In the genomic region with DNA sequence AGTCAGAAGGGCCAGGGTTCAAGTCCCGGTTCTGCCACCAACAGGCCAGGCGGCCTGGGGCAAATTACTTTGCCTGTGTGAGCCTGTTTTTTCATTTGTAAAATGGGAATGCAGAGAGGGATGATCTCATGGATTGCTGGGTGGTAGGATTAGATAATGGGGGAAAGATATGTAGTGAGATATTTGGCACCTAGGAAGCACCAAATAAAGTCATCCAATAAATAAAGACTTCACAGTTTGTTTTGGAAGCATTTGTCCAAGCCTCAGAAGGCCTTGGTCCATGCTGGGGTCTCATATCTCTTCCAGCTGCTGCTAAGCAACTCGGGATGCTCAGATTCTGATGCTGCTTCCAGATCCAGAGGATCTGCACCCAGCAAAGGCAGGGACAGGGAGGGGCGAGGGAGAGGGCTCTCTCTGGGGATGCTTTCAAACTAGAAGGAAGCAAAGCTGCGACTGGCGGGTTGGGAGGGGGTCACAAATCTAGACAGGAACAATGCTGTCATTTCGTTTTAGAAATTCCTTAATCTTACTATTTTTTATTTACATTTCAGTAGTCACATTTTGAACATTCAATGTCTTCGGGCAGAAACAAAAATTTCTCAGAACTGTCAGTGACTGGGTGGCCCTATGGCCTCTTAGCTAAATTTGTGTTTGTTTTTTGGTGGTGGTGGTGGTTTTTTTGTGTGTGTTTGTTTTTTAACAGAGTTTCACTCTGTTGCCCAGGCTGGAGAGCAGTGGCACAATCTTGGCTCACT, we compare ENCODE assay signal across 15 cellular contexts.
A peak's percentile ranks its signal among the peaks of the same experiment; 100 is the strongest.
DNase-seq lines count a peak whose midpoint lies in the region; ATAC-seq and TF ChIP-seq lines count a peak whose summit lies in the region.
"Had no signal": no experiment of that assay in that cellular context is flagged by ENCODE, and none has a peak within 500 bp of the region (broad histone marks: within the 10 kb centered on the region; RNA-seq: fewer than 3 reads in every experiment).

No MANE protein-coding gene starts in this region.

- TF ChIP-seq CTCF in dorsolateral prefrontal cortex (IDR thresholded peaks at IDR 0.05 in 54 of 56, conservative IDR thresholded peaks at IDR 0.05 in 2 of 56; ENCODE audit: low read depth in 1 of 56, partially characterized antibody in 56 of 56): no peak
- no peak for TF ChIP-seq CTCF in suprapubic skin (IDR thresholded peaks at IDR 0.05)
- TF ChIP-seq CTCF in mucosa of descending colon (IDR thresholded peaks at IDR 0.05): no peak

- no peak for TF ChIP-seq EP300 in suprapubic skin (IDR thresholded peaks at IDR 0.05)

- 55% methylated on average over 8 of the region's 8 CpGs for WGBS in suprapubic skin

- H3K4me3 ChIP-seq in dorsolateral prefrontal cortex: peak overlapping the region in 15 of 59 donors; percentile 0 to 36 (median 18)
- no peak overlapping the region for H3K4me3 ChIP-seq in suprapubic skin
- no peak overlapping the region for H3K4me3 ChIP-seq in mucosa of descending colon
- H3K4me3 ChIP-seq: ascending aorta had no signal

- H3K36me3 ChIP-seq in suprapubic skin (no peaks in the 10 kb centered on the region), mucosa of descending colon (ENCODE audit: low read depth) (no peaks in the 10 kb centered on the region)
- H3K36me3 ChIP-seq: ascending aorta had no signal

- intact Hi-C loops in dorsolateral prefrontal cortex (cut with DNase I): no loop called here
- intact Hi-C loops in mucosa of descending colon (cut with DNase I, micrococcal nuclease): no loop called here

- no peak for ATAC-seq in mucosa of descending colon
- ATAC-seq in GM18520 (IDR thresholded peaks at IDR 0.05; ENCODE audit: unreplicated experiment): no peak

- TF ChIP-seq POLR2A in suprapubic skin (IDR thresholded peaks at IDR 0.05): no peak

- H3K27ac ChIP-seq in dorsolateral prefrontal cortex (peak overlapping the region in 53 of 59 donors; percentile 26 to 87 (median 70)), suprapubic skin (peak overlapping the region; percentile 75)
- H3K27ac ChIP-seq: ascending aorta, parathyroid adenoma had no signal

- DNase-seq in NCI-H460 (ENCODE audit: extremely low read depth, low read depth) (peak; percentile 73), dorsolateral prefrontal cortex (no peak), mesenteric fat pad (ENCODE audit: low spot score) (peak; percentile 47), suprapubic skin (ENCODE audit: low spot score in 2 of 2) (no peak), mucosa of descending colon (no peak), NCI-H510A (lab: John Stamatoyannopoulos, UW) (no peak), AG08396 (ENCODE audit: low spot score) (no peak)
- DNase-seq: activated CD4-positive, alpha-beta T cell treated with anti-CD3 and anti-CD28 coated beads for 1 hour; activated effector memory CD4-positive, alpha-beta T cell treated with anti-CD3 and anti-CD28 coated beads, Interleukin-2, amount 50 U/mL, for 16 hours; Caco-2; NCI-H446 treated with DMSO at 0.1 percent for 48 hours; stimulated activated naive CD4-positive, alpha-beta T cell treated with Interleukin-2 at 50 U/mL for 16 hours had no signal

- H3K27me3 ChIP-seq in dorsolateral prefrontal cortex (no peaks in the 10 kb centered on the region), suprapubic skin (no peaks in the 10 kb centered on the region)
- H3K27me3 ChIP-seq: ascending aorta had no signal

- H3K9me3 ChIP-seq in suprapubic skin: no peaks in the 10 kb centered on the region
- no peaks in the 10 kb centered on the region for H3K9me3 ChIP-seq in mucosa of descending colon
- H3K9me3 ChIP-seq: ascending aorta, Caco-2 had no signal

- H3K4me1 ChIP-seq in suprapubic skin (peaks cover 30% of the 10 kb centered on the region), mucosa of descending colon (ENCODE audit: low read depth) (no peaks in the 10 kb centered on the region)
- H3K4me1 ChIP-seq: Caco-2, parathyroid adenoma had no signal

Comparison
In these comparisons a context has a peak if more than half of its experiments do, and no peak if none do; other contexts are left out.
1. DNase-seq: peak in NCI-H460 (single experiment) and mesenteric fat pad (single experiment); none in dorsolateral prefrontal cortex (0 of 10), suprapubic skin (0 of 2), mucosa of descending colon (0 of 3), NCI-H510A (single experiment) and AG08396 (single experiment).